In the genomic region with DNA sequence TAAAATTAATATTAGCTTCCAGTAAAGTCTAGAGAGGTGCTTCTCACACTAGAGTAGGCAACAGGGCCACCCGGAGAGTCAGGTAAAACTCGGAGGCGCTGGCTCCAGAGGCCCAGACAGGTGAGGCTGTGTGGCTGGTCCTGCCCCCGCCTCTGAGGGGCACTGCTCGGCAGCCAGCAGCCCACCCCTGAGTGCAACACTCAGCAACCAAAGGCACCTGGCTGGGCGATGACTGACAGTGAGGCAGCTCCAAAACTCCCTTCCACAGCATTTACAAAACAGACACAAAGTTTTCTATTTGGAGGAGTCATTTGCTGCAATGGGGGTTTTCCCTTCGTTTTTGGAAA, we compare ENCODE assay signal across 8 cellular contexts.
A peak's percentile ranks its signal among the peaks of the same experiment; 100 is the strongest.
DNase-seq lines count a peak whose midpoint lies in the region; ATAC-seq and TF ChIP-seq lines count a peak whose summit lies in the region.

No MANE protein-coding gene starts in this region.

- TF ChIP-seq CTCF in heart right ventricle (IDR thresholded peaks at IDR 0.05), result no peak
- peak; percentile 41 for TF ChIP-seq CTCF in endodermal cell (conservative IDR thresholded peaks at IDR 0.05)
- no peak for TF ChIP-seq CTCF in tibial artery (IDR thresholded peaks at IDR 0.05)

- H3K27ac ChIP-seq in heart right ventricle (peak overlapping the region in 8 of 10 donors; percentile 47 to 91 (median 57)), KOPT-K1 (ENCODE audit: low read depth, low read length, poor library complexity, severe bottlenecking) (peak overlapping the region; percentile 66), endodermal cell (ENCODE audit: low read depth, low read length) (no peak overlapping the region), tibial artery (peak overlapping the region; percentile 60 to 65)

- H3K27me3 Mint-ChIP-seq in endodermal cell (ENCODE audit: insufficient read depth), result peaks cover 6% of the 10 kb centered on the region

- H3K36me3 Mint-ChIP-seq in endodermal cell (ENCODE audit: low read depth), result no peaks in the 10 kb centered on the region

- H3K4me1 ChIP-seq in heart right ventricle (peaks cover 7 to 91% (median 46%) of the 10 kb centered on the region in 9 donors), endodermal cell (ENCODE audit: control insufficient read depth, insufficient read depth, low read length) (no peaks in the 10 kb centered on the region), tibial artery (peaks cover 0 to 33% (median 15%) of the 10 kb centered on the region in 4 donors)

- DNase-seq in heart right ventricle (no peak), cardiac septum (ENCODE audit: low spot score) (no peak), endodermal cell (peak; percentile 48), tibial artery (peak in 1 of 2 donors; percentile 39), DMS53 treated with DMSO at 0.1 percent for 48 hours (lab: John Stamatoyannopoulos, UW; ENCODE audit: unreplicated experiment) (no peak), inferior parietal cortex (ENCODE audit: extremely low spot score) (no peak), foreskin melanocyte (no peak)

- no peaks in the 10 kb centered on the region for H3K9me3 ChIP-seq in heart right ventricle
- H3K9me3 ChIP-seq in KOPT-K1 (ENCODE audit: insufficient read depth, low read length, poor library complexity, severe bottlenecking), result no peaks in the 10 kb centered on the region
- no peaks in the 10 kb centered on the region for H3K9me3 ChIP-seq in endodermal cell (ENCODE audit: control insufficient read depth, low read length)
- H3K9me3 ChIP-seq in tibial artery, result no peaks in the 10 kb centered on the region

- no peak overlapping the region for H3K4me3 Mint-ChIP-seq in endodermal cell

- no peak for ATAC-seq in heart right ventricle

- no peaks in the 10 kb centered on the region for H3K36me3 ChIP-seq in heart right ventricle
- H3K36me3 ChIP-seq in KOPT-K1 (ENCODE audit: insufficient read depth, low read length), result no peaks in the 10 kb centered on the region
- no peaks in the 10 kb centered on the region for H3K36me3 ChIP-seq in endodermal cell (ENCODE audit: control insufficient read depth, insufficient read depth, low read length)
- H3K36me3 ChIP-seq in tibial artery, result no peaks in the 10 kb centered on the region

- H3K9me3 Mint-ChIP-seq in endodermal cell, result no peaks in the 10 kb centered on the region

- H3K9ac ChIP-seq in endodermal cell (ENCODE audit: extremely low read depth, low read length, poor library complexity, severe bottlenecking), result no peak overlapping the region

- H3K27me3 ChIP-seq in heart right ventricle (no peaks in the 10 kb centered on the region), endodermal cell (ENCODE audit: control insufficient read depth, insufficient read depth, low read length, poor library complexity, severe bottlenecking) (no peaks in the 10 kb centered on the region), tibial artery (no peaks in the 10 kb centered on the region)

- WGBS in heart right ventricle, 2 donors, result 90 to 95% methylated on average over 7 of the region's 7 CpGs
- 87% methylated on average over 7 of the region's 7 CpGs; no CpG with 5 or more reads in 1 of the 2 experiments for WGBS in endodermal cell (ENCODE audit: insufficient coverage in 1 of 2, insufficient read length in 1 of 2), 2 experiments

- no peak overlapping the region for H3K27ac Mint-ChIP-seq in endodermal cell

- intact Hi-C loops in heart right ventricle (cut with DNase I), result loop anchor here in 3 of 10 donors (5.0 to 10.0 kb wide), 2 partner anchors 139 to 142 kb away; a partner anchor contains a TSS
- intact Hi-C loops in cardiac septum (cut with DNase I), result no loop called here
- intact Hi-C loops in tibial artery (cut with DNase I; ENCODE audit: low total_unique reads), result no loop called here

- H3K4me3 ChIP-seq in heart right ventricle (peak overlapping the region in 2 of 10 donors; percentile 8 to 11), endodermal cell (ENCODE audit: low read length) (no peak overlapping the region), tibial artery (peak overlapping the region; percentile 35 to 39)

- H3K4me1 Mint-ChIP-seq in endodermal cell, result peaks cover 13% of the 10 kb centered on the region
